Comparison of ENCODE assay signal across 19 cellular contexts in the genomic region with DNA sequence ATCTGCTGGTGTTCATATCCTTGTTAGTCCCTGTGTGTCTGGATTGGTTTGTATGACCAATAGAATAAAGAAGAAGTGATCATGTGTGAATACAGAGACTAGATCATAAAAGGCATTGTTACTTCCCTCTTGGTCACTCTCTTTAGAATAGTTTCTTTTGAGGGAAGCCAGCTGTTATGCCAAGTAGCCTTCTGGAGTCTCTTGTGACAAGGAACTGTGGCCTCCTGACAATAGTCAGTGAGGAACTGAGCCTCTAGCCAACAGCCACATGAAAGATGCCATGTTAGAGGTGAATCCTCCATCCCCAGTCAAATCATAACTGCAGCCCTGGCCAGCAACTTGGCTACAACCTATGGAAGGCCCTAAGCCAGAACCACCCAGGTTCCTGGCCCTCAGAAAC.
"Had no signal": no experiment of that assay in that cellular context is flagged by ENCODE, and none has a peak within 500 bp of the region (broad histone marks: within the 10 kb centered on the region; RNA-seq: fewer than 3 reads in every experiment).

No MANE protein-coding gene starts in this region.

- H3K4me3 ChIP-seq: gastrocnemius medialis, spleen, suprapubic skin, thyroid gland, upper lobe of left lung, vagina had no signal

- H3K27ac Mint-ChIP-seq: naive thymus-derived CD4-positive, alpha-beta T cell had no signal

- H3K36me3 ChIP-seq: gastrocnemius medialis, neutrophil, spleen, suprapubic skin, thyroid gland, upper lobe of left lung, vagina had no signal

- DNase-seq: effector memory CD4-positive, alpha-beta T cell; gastrocnemius medialis; islet precursor cell; mammary epithelial cell; naive thymus-derived CD4-positive, alpha-beta T cell; posterior cingulate gyrus; spleen; stimulated activated CD4-positive, alpha-beta T cell treated with anti-CD3 and anti-CD28 coated beads, Interleukin-15, amount 100 ng/mL, for 24 hours; stimulated activated CD4-positive, alpha-beta T cell treated with anti-CD3 and anti-CD28 coated beads, Interleukin-1b, Interleukin-23, amount 100 ng/mL, for 48 hours; stimulated activated CD4-positive, alpha-beta T cell treated with anti-CD3 and anti-CD28 coated beads, Interleukin-4, amount 100 ng/mL, for 4 hours; stimulated activated naive CD4-positive, alpha-beta T cell treated with Interleukin-2 at 50 U/mL for 16 hours; thyroid gland; upper lobe of left lung had no signal

- ATAC-seq: esophagus mucosa; gastrocnemius medialis; left lobe of liver; naive thymus-derived CD4-positive, alpha-beta T cell; sciatic nerve had no signal

- H3K4me1 ChIP-seq: suprapubic skin, thyroid gland, upper lobe of left lung, vagina had no signal

- H3K4me3 Mint-ChIP-seq: naive thymus-derived CD4-positive, alpha-beta T cell had no signal

- H3K27ac ChIP-seq: gastrocnemius medialis, neutrophil, spleen, suprapubic skin, thyroid gland, upper lobe of left lung, vagina had no signal

- H3K9me3 ChIP-seq: gastrocnemius medialis, neutrophil, suprapubic skin, thyroid gland, upper lobe of left lung, vagina had no signal

- H3K4me1 Mint-ChIP-seq: naive thymus-derived CD4-positive, alpha-beta T cell had no signal

- H3K27me3 ChIP-seq: gastrocnemius medialis, neutrophil, spleen, suprapubic skin, thyroid gland, upper lobe of left lung, vagina had no signal
